In the genomic region with DNA sequence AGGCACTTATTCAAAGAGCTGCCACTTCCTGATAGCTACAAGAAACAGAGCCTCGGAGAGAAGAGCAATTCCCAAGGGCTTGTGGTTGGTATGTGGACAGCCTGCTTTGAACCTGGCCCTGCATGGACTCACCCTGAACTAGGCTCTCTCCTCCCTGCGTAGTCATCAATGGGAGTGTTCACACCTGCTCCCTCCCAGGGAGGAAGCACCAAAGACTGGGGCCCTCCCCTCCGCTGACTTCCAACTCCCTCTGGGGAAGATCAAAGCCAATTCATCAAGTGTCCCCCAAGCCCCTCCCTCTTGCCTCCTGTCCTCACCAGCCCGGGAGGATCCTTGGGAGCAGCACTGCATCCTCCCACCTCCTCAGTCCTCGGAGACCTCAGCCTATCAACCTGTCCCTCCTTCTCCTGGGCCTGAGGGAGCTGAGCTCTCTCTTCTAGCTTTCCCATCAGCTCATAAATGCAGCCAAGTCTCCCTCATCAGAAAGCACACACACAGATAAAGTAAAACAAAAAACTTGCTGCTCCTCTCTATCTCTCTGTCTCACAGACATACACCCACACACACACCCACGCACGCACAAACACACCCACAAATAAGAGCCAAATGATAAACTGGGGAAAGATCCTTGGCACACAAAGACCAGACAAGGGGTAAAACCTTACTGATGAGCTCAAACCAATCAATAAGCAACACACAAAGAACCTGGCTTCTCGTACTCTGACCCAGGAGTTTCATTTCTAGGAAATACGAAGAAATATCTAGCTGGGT, we compare ENCODE assay signal across 9 cellular contexts. TPM values are rescaled to one million over a fixed set of nuclear protein-coding genes. Genes with fewer than 3 reads are reported as not detected.
DNase-seq lines count a peak whose midpoint lies in the region; ATAC-seq and TF ChIP-seq lines count a peak whose summit lies in the region.
"Had no signal": no experiment of that assay in that cellular context is flagged by ENCODE, and none has a peak within 500 bp of the region (broad histone marks: within the 10 kb centered on the region; RNA-seq: fewer than 3 reads in every experiment).

No MANE protein-coding gene starts in this region.

- dilution Hi-C loops in mammary epithelial cell (cut with HindIII; ENCODE audit: low sequenced_read_pairs): no loop called here

- CTCF ChIA-PET in mammary epithelial cell (lab: Charles Lee; ENCODE audit: low non-redundant PET): no interaction called here

- no peak overlapping the region for H2AFZ ChIP-seq in mammary epithelial cell (ENCODE audit: low read depth, low read length)
- H2AFZ ChIP-seq: PC-9 had no signal

- no peak overlapping the region for H3K27ac ChIP-seq in mammary epithelial cell (ENCODE audit: insufficient read depth, low read depth, low read length)
- H3K27ac ChIP-seq: PC-9 had no signal

- 68% methylated on average over 8 of the region's 9 CpGs for WGBS in mammary epithelial cell (ENCODE audit: low coverage, missing lambda C conversion rate)

- no peaks in the 10 kb centered on the region for H3K36me3 ChIP-seq in mammary epithelial cell (ENCODE audit: insufficient read depth, low read length)

- H3K4me1 ChIP-seq in mammary epithelial cell (ENCODE audit: insufficient read depth, low read length): peaks cover 10% of the 10 kb centered on the region

- intact Hi-C loops in mammary epithelial cell (cut with micrococcal nuclease): no loop called here

- H3K4me3 ChIP-seq in mammary epithelial cell (replicated peaks in 1 of 3; ENCODE audit: insufficient read depth in 1 of 3, low read depth in 2 of 3, low read length in 3 of 3): no peak overlapping the region
- H3K4me3 ChIP-seq: PC-9 had no signal

- no peak overlapping the region for H3K9ac ChIP-seq in mammary epithelial cell (ENCODE audit: insufficient read depth, low read length)

- TF ChIP-seq CTCF in mammary epithelial cell (conservative IDR thresholded peaks at IDR 0.05 in 1 of 2, IDR thresholded peaks at IDR 0.05 in 1 of 2; ENCODE audit: extremely low read depth in 1 of 2, insufficient read depth in 1 of 2, low read depth in 1 of 2, low read length in 2 of 2) (no peak), omental fat pad (IDR thresholded peaks at IDR 0.05) (no peak)

- ATAC-seq in GM18511 (IDR thresholded peaks at IDR 0.05; ENCODE audit: unreplicated experiment) (peak; percentile 26), HG03460 (IDR thresholded peaks at IDR 0.05; ENCODE audit: unreplicated experiment) (peak; percentile 9), omental fat pad (ENCODE audit: low FRiP score) (peak; percentile 67), HG02852 (IDR thresholded peaks at IDR 0.05; ENCODE audit: unreplicated experiment) (no peak)

- peaks cover 14% of the 10 kb centered on the region for H3K27me3 ChIP-seq in mammary epithelial cell (ENCODE audit: insufficient read depth, low read length)

- H3K9me3 ChIP-seq in mammary epithelial cell (replicated peaks; ENCODE audit: insufficient read depth, low read length): no peaks in the 10 kb centered on the region

- no peaks in the 10 kb centered on the region for H3K79me2 ChIP-seq in mammary epithelial cell (ENCODE audit: insufficient read depth, low read length)

- H4K20me1 ChIP-seq in mammary epithelial cell (ENCODE audit: insufficient read depth, low read length): no peaks in the 10 kb centered on the region

- DNase-seq in mammary epithelial cell (peak; percentile 11), omental fat pad (ENCODE audit: low spot score) (no peak), H4 (ENCODE audit: low spot score) (no peak), NCI-H2081 (lab: John Stamatoyannopoulos, UW) (no peak)
- no peak for DNase-seq in stimulated activated CD4-positive, alpha-beta T cell treated with anti-CD3 and anti-CD28 coated beads, Interleukin-15, amount 100 ng/mL, for 24 hours

- no peak overlapping the region for H3K4me2 ChIP-seq in mammary epithelial cell (ENCODE audit: insufficient read depth, low read depth, low read length)
- H3K4me2 ChIP-seq: PC-9 had no signal

- no TSS peak for BruUV-seq in mammary epithelial cell (replicated peaks; lab: Mats Ljungman, UMichigan)

- in situ Hi-C loops in mammary epithelial cell (cut with MboI; ENCODE audit: low sequenced_read_pairs in 2 of 2): no loop called here

RNA-seq across cellular contexts. Expression of a gene that starts 3.3 kb away (rescaled TPM):
- 1 to 10 TPM; 2.5 to 3.0 TPM for total RNA-seq in mammary epithelial cell
- 3.7 TPM for polyA plus RNA-seq in mammary epithelial cell
- polyA minus RNA-seq in mammary epithelial cell: 1.4 TPM
- 10 to 100 TPM; 10.8 to 42.2 (median 20.1) TPM for total RNA-seq in omental fat pad
- total RNA-seq in H4 (2014; rRNA removed; shearing (Covaris generic)): 0.48 and 2.2 TPM in 2 replicates
